ENCODE assay signal across 8 cellular contexts in genomic region chr11:14537134-14537599, GRCh38. TPM values are rescaled to one million over a fixed set of nuclear protein-coding genes. Genes with fewer than 3 reads are reported as not detected.
A peak's percentile ranks its signal among the peaks of the same experiment; 100 is the strongest.
DNase-seq lines count a peak whose midpoint lies in the region; ATAC-seq and TF ChIP-seq lines count a peak whose summit lies in the region.

No MANE protein-coding gene starts in this region.

- no peaks in the 10 kb centered on the region for H4K20me1 ChIP-seq in OCI-LY3 (ENCODE audit: insufficient read depth, low read length)

- intact Hi-C loops in Caco-2 (cut with micrococcal nuclease; ENCODE audit: unreplicated experiment), result loop anchor here (1.0 to 5.0 kb wide), 6 partner anchors 107 to 470 kb away; partner anchors contain the start of gene CYP2R1

- H3K4me2 ChIP-seq in OCI-LY3 (ENCODE audit: low read length), result peak overlapping the region; percentile 85

- H3K27ac Mint-ChIP-seq in Caco-2 (ENCODE audit: unreplicated experiment), result no peak overlapping the region

- no peak overlapping the region for H3K9ac ChIP-seq in OCI-LY3 (ENCODE audit: low read length)

- BruUV-seq in Caco-2 (replicated peaks; lab: Mats Ljungman, UMichigan), result no TSS peak

- no peaks in the 10 kb centered on the region for H3K36me3 ChIP-seq in Caco-2 (ENCODE audit: control insufficient read depth, insufficient read depth, low read length)
- H3K36me3 ChIP-seq in OCI-LY3 (replicated peaks; ENCODE audit: low read depth, low read length), result no peaks in the 10 kb centered on the region

- no peak overlapping the region for H3K4me3 Mint-ChIP-seq in Caco-2 (ENCODE audit: unreplicated experiment)

- ATAC-seq in GM18873 (IDR thresholded peaks at IDR 0.05; ENCODE audit: low FRiP score, unreplicated experiment) (peak; percentile 59), HG03196 (IDR thresholded peaks at IDR 0.05; ENCODE audit: unreplicated experiment) (peak; percentile 72)

- no peaks in the 10 kb centered on the region for H3K36me3 Mint-ChIP-seq in Caco-2 (ENCODE audit: insufficient read depth, unreplicated experiment)

- DNase-seq in Caco-2, result peak in 1 of 2 experiments; percentile 47
- peak; percentile 12 for DNase-seq in activated gamma-delta T cell treated with anti-CD3 and anti-CD28 coated beads, Interleukin-2, amount 50 U/mL, for 16 hours (ENCODE audit: low read depth)
- peak; percentile 60 for DNase-seq in germinal center (ENCODE audit: low spot score)
- peak; percentile 42 for DNase-seq in stimulated activated CD4-positive, alpha-beta T cell treated with anti-CD3 and anti-CD28 coated beads, Interleukin-15, amount 100 ng/mL, for 24 hours
- DNase-seq in NCI-H226, result no peak

- POLR2A ChIA-PET in Caco-2 (lab: Charles Lee), result no interaction called here

- H3K9me3 ChIP-seq in Caco-2 (no peaks in the 10 kb centered on the region), OCI-LY3 (ENCODE audit: insufficient read depth, low read length) (no peaks in the 10 kb centered on the region)

- H2AFZ ChIP-seq in OCI-LY3 (ENCODE audit: low read depth, low read length), result no peak overlapping the region; the same call in 1 of the 2 replicates

- CTCF ChIA-PET in Caco-2 (lab: Charles Lee), result no interaction called here

- H3K79me2 ChIP-seq in OCI-LY3 (ENCODE audit: low read length), result no peaks in the 10 kb centered on the region

- peak; percentile 66 to 79 for TF ChIP-seq CTCF in Caco-2 (IDR thresholded peaks at IDR 0.05; ENCODE audit: insufficient read depth in 1 of 2, low read depth in 1 of 2, low read length in 1 of 2, severe bottlenecking in 1 of 2, unreplicated experiment in 1 of 2)
- peak; percentile 81 for TF ChIP-seq CTCF in OCI-LY3 (IDR thresholded peaks at IDR 0.05; ENCODE audit: low read depth, low read length)

- H3K27ac ChIP-seq in OCI-LY3 (ENCODE audit: low read length), result no peak overlapping the region

- H3K4me1 ChIP-seq in Caco-2, result no peaks in the 10 kb centered on the region
- peaks cover 6% of the 10 kb centered on the region; the same call in 1 of the 2 replicates for H3K4me1 ChIP-seq in OCI-LY3 (ENCODE audit: low read length)

- H3K27me3 ChIP-seq in Caco-2 (replicated peaks; ENCODE audit: control insufficient read depth, insufficient read depth, low read length) (no peaks in the 10 kb centered on the region), OCI-LY3 (ENCODE audit: low read depth, low read length) (no peaks in the 10 kb centered on the region)

- H3K4me3 ChIP-seq in Caco-2 (ENCODE audit: low read depth, low read length), result no peak overlapping the region
- peak overlapping the region; percentile 61 for H3K4me3 ChIP-seq in OCI-LY3 (ENCODE audit: low read length)

- no peaks in the 10 kb centered on the region for H3K4me1 Mint-ChIP-seq in Caco-2 (ENCODE audit: low read depth, unreplicated experiment)

- H3K27me3 Mint-ChIP-seq in Caco-2 (ENCODE audit: insufficient read depth, unreplicated experiment), result no peaks in the 10 kb centered on the region

- H3K9me3 Mint-ChIP-seq in Caco-2 (ENCODE audit: unreplicated experiment), result no peaks in the 10 kb centered on the region

RNA-seq across cellular contexts. Expression of gene PSMA1, which starts 17.0 kb away (rescaled TPM):
- 189 and 194 TPM in 2 replicates for total RNA-seq in Caco-2 (2022)

RNA-seq across cellular contexts. Expression of gene COPB1, which starts 37.6 kb away (rescaled TPM):
- 120 and 125 TPM in 2 replicates for total RNA-seq in Caco-2 (2022)
